1 cellular context compared by ENCODE assay signal in genomic region chr1:36392836-36393235, GRCh38.
TF ChIP-seq lines count a peak whose summit lies in the region.

No MANE protein-coding gene starts in this region.

TF ChIP-seq in WTC11, 78 proteins besides CTCF, POLR2A, EP300 and RAD21 (continued from another document):
- TF ChIP-seq USF2 (CRISPR knock-in tag; IDR thresholded peaks at IDR 0.05) (no peak), GTF2I (CRISPR knock-in tag; conservative IDR thresholded peaks at IDR 0.05) (no peak)
